In genomic region chr1:246699095-246699735, GRCh38 we compare ENCODE assay signal across 1 cellular context.
A peak's percentile ranks its signal among the peaks of the same experiment; 100 is the strongest.
TF ChIP-seq lines count a peak whose summit lies in the region.

No MANE protein-coding gene starts in this region.

TF ChIP-seq in HepG2, 621 proteins besides CTCF, POLR2A, EP300 and RAD21 (continued from another document and continues in another):
- peak; percentile 67; the same call in 1 of the 2 replicates for TF ChIP-seq ZNF124 (CRISPR knock-in tag; IDR thresholded peaks at IDR 0.05)
- TF ChIP-seq KDM4B (CRISPR knock-in tag; IDR thresholded peaks at IDR 0.05): no peak
- TF ChIP-seq GLMP (CRISPR knock-in tag; IDR thresholded peaks at IDR 0.05; ENCODE audit: borderline replicate concordance): no peak
- no peak for TF ChIP-seq TAF1 (CRISPR knock-in tag; IDR thresholded peaks at IDR 0.05)
- TF ChIP-seq NCOA2 (CRISPR knock-in tag; IDR thresholded peaks at IDR 0.05): no peak
- TF ChIP-seq HNRNPH1 (optimal IDR thresholded peaks at IDR 0.05; ENCODE audit: low read depth, low read length): no peak
- TF ChIP-seq NFE2L2 (IDR thresholded peaks at IDR 0.05; ENCODE audit: low read length): no peak
- no peak for TF ChIP-seq DNMT1 (CRISPR knock-in tag; IDR thresholded peaks at IDR 0.05)
- TF ChIP-seq ZNF816 (CRISPR knock-in tag; IDR thresholded peaks at IDR 0.05; ENCODE audit: borderline replicate concordance): no peak
- TF ChIP-seq SNAPC5 (CRISPR knock-in tag; IDR thresholded peaks at IDR 0.05; ENCODE audit: borderline replicate concordance): no peak
- TF ChIP-seq ZNF282 (IDR thresholded peaks at IDR 0.05; ENCODE audit: partially characterized antibody): no peak
- no peak for TF ChIP-seq CHD4 (IDR thresholded peaks at IDR 0.05; ENCODE audit: borderline replicate concordance, low read length)
- TF ChIP-seq DMTF1 (CRISPR knock-in tag; IDR thresholded peaks at IDR 0.05): no peak
- no peak for TF ChIP-seq ZFP36L2 (CRISPR knock-in tag; IDR thresholded peaks at IDR 0.05)
- no peak for TF ChIP-seq RNF2 (conservative IDR thresholded peaks at IDR 0.05; ENCODE audit: low read depth)
- TF ChIP-seq CENPX (CRISPR knock-in tag; IDR thresholded peaks at IDR 0.05): no peak
- no peak for TF ChIP-seq NFE2 (CRISPR knock-in tag; IDR thresholded peaks at IDR 0.05)
- TF ChIP-seq DR1 (CRISPR knock-in tag; IDR thresholded peaks at IDR 0.05): no peak
- TF ChIP-seq ZNF468 (CRISPR knock-in tag; IDR thresholded peaks at IDR 0.05): no peak
- TF ChIP-seq ZMYM2 (CRISPR knock-in tag; IDR thresholded peaks at IDR 0.05): peak; percentile 45; the same call in 1 of the 2 replicates
- no peak for TF ChIP-seq MAFF (IDR thresholded peaks at IDR 0.05; ENCODE audit: low read depth, low read length)
- TF ChIP-seq ZNF776 (CRISPR knock-in tag; IDR thresholded peaks at IDR 0.05): no peak
- TF ChIP-seq ZSCAN12 (CRISPR knock-in tag; IDR thresholded peaks at IDR 0.05): no peak
- no peak for TF ChIP-seq ZSCAN9 (CRISPR knock-in tag; IDR thresholded peaks at IDR 0.05; ENCODE audit: borderline replicate concordance)
- TF ChIP-seq ZNF775 (CRISPR knock-in tag; IDR thresholded peaks at IDR 0.05; ENCODE audit: borderline replicate concordance): no peak
- TF ChIP-seq ZNF589 (CRISPR knock-in tag; conservative IDR thresholded peaks at IDR 0.05): no peak
- TF ChIP-seq AKAP8 (CRISPR knock-in tag; IDR thresholded peaks at IDR 0.05): no peak
- TF ChIP-seq BRCA1 (CRISPR knock-in tag; IDR thresholded peaks at IDR 0.05): no peak
- no peak for TF ChIP-seq PLRG1 (conservative IDR thresholded peaks at IDR 0.05)
- no peak for TF ChIP-seq ZNF225 (CRISPR knock-in tag; IDR thresholded peaks at IDR 0.05)
- TF ChIP-seq ZNF619 (CRISPR knock-in tag; IDR thresholded peaks at IDR 0.05): no peak
- no peak for TF ChIP-seq HOXA9 (CRISPR knock-in tag; IDR thresholded peaks at IDR 0.05; ENCODE audit: borderline replicate concordance)
- TF ChIP-seq ZNF784 (CRISPR knock-in tag; IDR thresholded peaks at IDR 0.05; ENCODE audit: borderline replicate concordance): no peak
- TF ChIP-seq NR1H2 (CRISPR knock-in tag; IDR thresholded peaks at IDR 0.05; ENCODE audit: borderline replicate concordance, low read depth): no peak
- TF ChIP-seq AGO2 (optimal IDR thresholded peaks at IDR 0.05; ENCODE audit: low read depth, low read length): no peak
- no peak for TF ChIP-seq STAT5B (CRISPR knock-in tag; IDR thresholded peaks at IDR 0.05)
- no peak for TF ChIP-seq SOX13 (IDR thresholded peaks at IDR 0.05)
- TF ChIP-seq SOX13 (CRISPR knock-in tag; conservative IDR thresholded peaks at IDR 0.05 in 1 of 2, IDR thresholded peaks at IDR 0.05 in 1 of 2): no peak
- TF ChIP-seq ZSCAN5A (CRISPR knock-in tag; IDR thresholded peaks at IDR 0.05; ENCODE audit: borderline replicate concordance): no peak
- TF ChIP-seq ZFP90 (CRISPR knock-in tag; IDR thresholded peaks at IDR 0.05; ENCODE audit: borderline replicate concordance): peak; percentile 74; the same call in 1 of the 2 replicates
- no peak for TF ChIP-seq GRHL1 (CRISPR knock-in tag; conservative IDR thresholded peaks at IDR 0.05)
- TF ChIP-seq NFIB (CRISPR knock-in tag; IDR thresholded peaks at IDR 0.05; ENCODE audit: borderline replicate concordance): no peak
- no peak for TF ChIP-seq TAF15 (IDR thresholded peaks at IDR 0.05; ENCODE audit: low read depth, low read length, poor library complexity, severe bottlenecking)
- no peak for TF ChIP-seq SAFB2 (CRISPR knock-in tag; IDR thresholded peaks at IDR 0.05; ENCODE audit: borderline replicate concordance, low read depth)
- no peak for TF ChIP-seq TCF7L2 (IDR thresholded peaks at IDR 0.05; ENCODE audit: low read depth, low read length)
- TF ChIP-seq ARHGAP35 (CRISPR knock-in tag; IDR thresholded peaks at IDR 0.05; ENCODE audit: borderline replicate concordance): no peak
- TF ChIP-seq MED8 (CRISPR knock-in tag; IDR thresholded peaks at IDR 0.05; ENCODE audit: insufficient replicate concordance): no peak
- TF ChIP-seq RFXAP (CRISPR knock-in tag; IDR thresholded peaks at IDR 0.05; ENCODE audit: borderline replicate concordance): no peak; the same call in 1 of the 2 replicates
- TF ChIP-seq ISL2 (CRISPR knock-in tag; IDR thresholded peaks at IDR 0.05): no peak
- no peak for TF ChIP-seq BRD4 (CRISPR knock-in tag; IDR thresholded peaks at IDR 0.05)
- no peak for TF ChIP-seq TBX3 (IDR thresholded peaks at IDR 0.05; ENCODE audit: borderline replicate concordance)
- TF ChIP-seq PBX3 (CRISPR knock-in tag; IDR thresholded peaks at IDR 0.05; ENCODE audit: borderline replicate concordance): no peak
- no peak for TF ChIP-seq XBP1 (CRISPR knock-in tag; IDR thresholded peaks at IDR 0.05)
- TF ChIP-seq BATF2 (CRISPR knock-in tag; IDR thresholded peaks at IDR 0.05): no peak
- TF ChIP-seq ZNF704 (CRISPR knock-in tag; IDR thresholded peaks at IDR 0.05; ENCODE audit: borderline replicate concordance): no peak
- TF ChIP-seq NFYC (CRISPR knock-in tag; IDR thresholded peaks at IDR 0.05): peak; percentile 60
- TF ChIP-seq SALL1 (CRISPR knock-in tag; IDR thresholded peaks at IDR 0.05): peak; percentile 47; the same call in 1 of the 2 replicates
- no peak for TF ChIP-seq CEBPZ (IDR thresholded peaks at IDR 0.05; ENCODE audit: low read length)
- TF ChIP-seq SMAD9 (CRISPR knock-in tag; IDR thresholded peaks at IDR 0.05): no peak
- TF ChIP-seq PLSCR1 (CRISPR knock-in tag; IDR thresholded peaks at IDR 0.05; ENCODE audit: borderline replicate concordance): no peak
- no peak for TF ChIP-seq ZNF383 (CRISPR knock-in tag; IDR thresholded peaks at IDR 0.05; ENCODE audit: borderline replicate concordance)
- no peak for TF ChIP-seq ZNF883 (CRISPR knock-in tag; IDR thresholded peaks at IDR 0.05; ENCODE audit: not compliant biosample characterization)
- no peak for TF ChIP-seq TMF1 (CRISPR knock-in tag; IDR thresholded peaks at IDR 0.05; ENCODE audit: low read depth)
- TF ChIP-seq RXRA (CRISPR knock-in tag; IDR thresholded peaks at IDR 0.05): no peak
- TF ChIP-seq SCMH1 (CRISPR knock-in tag; IDR thresholded peaks at IDR 0.05; ENCODE audit: borderline replicate concordance): no peak
- no peak for TF ChIP-seq NFIC (IDR thresholded peaks at IDR 0.05; ENCODE audit: low read length)
